Comparison of ENCODE assay signal across 30 cellular contexts in genomic region chr12:67917811-67918210, GRCh38.
"Had no signal": no experiment of that assay in that cellular context is flagged by ENCODE, and none has a peak within 500 bp of the region (broad histone marks: within the 10 kb centered on the region; RNA-seq: fewer than 3 reads in every experiment).

No MANE protein-coding gene starts in this region.

- H3K9ac ChIP-seq: parathyroid adenoma had no signal

- H3K27ac ChIP-seq: neutrophil, parathyroid adenoma, psoas muscle, right lobe of liver, sigmoid colon, spleen, suprapubic skin, testis, tibial artery, transverse colon, upper lobe of right lung, uterus had no signal

- H3K4me2 ChIP-seq: smooth muscle cell had no signal

- H2AFZ ChIP-seq: parathyroid adenoma had no signal

- H3K4me1 ChIP-seq: parathyroid adenoma, right lobe of liver, suprapubic skin, testis, tibial artery, upper lobe of right lung had no signal

- DNase-seq: naive thymus-derived CD8-positive, alpha-beta T cell; nephron progenitor cell; nucleus accumbens; posterior cingulate gyrus; psoas muscle; right cardiac atrium; right lobe of liver; sigmoid colon; spleen; stimulated activated CD4-positive, alpha-beta T cell treated with anti-CD3 and anti-CD28 coated beads, Interleukin-12 subunit alpha, Interleukin-12 subunit beta, amount 100 ng/mL, for 4 hours; stimulated activated CD4-positive, alpha-beta T cell treated with anti-CD3 and anti-CD28 coated beads, Interleukin-1b, Interleukin-23, amount 100 ng/mL, for 48 hours; stimulated activated CD4-positive, alpha-beta T cell treated with anti-CD3 and anti-CD28 coated beads, Interleukin-4, amount 100 ng/mL, for 1 hour; stimulated activated CD4-positive, alpha-beta T cell treated with anti-CD3 and anti-CD28 coated beads, Interleukin-4, amount 100 ng/mL, for 4 hours; stimulated activated CD8-positive, alpha-beta memory T cell treated with anti-CD3 and anti-CD28 coated beads, Interleukin-4, amount 100 ng/mL, for 48 hours; stimulated activated naive CD4-positive, alpha-beta T cell; stimulated activated naive CD8-positive, alpha-beta T cell treated with anti-CD3 and anti-CD28 coated beads, Interleukin-15, amount 100 ng/mL, for 72 hours; stimulated activated naive CD8-positive, alpha-beta T cell treated with anti-CD3 and anti-CD28 coated beads, Interleukin-15, Interleukin-2, amounts not matched to agents 100 U/mL and 50 U/mL, for 24 hours; substantia nigra; testis; tibial artery; transverse colon; upper lobe of right lung; uterus had no signal

- H3K36me3 ChIP-seq: neutrophil, right lobe of liver, sigmoid colon, spleen, suprapubic skin, tibial artery, transverse colon, upper lobe of right lung, uterus had no signal

- H3K79me2 ChIP-seq: parathyroid adenoma had no signal

- H3K4me3 ChIP-seq: psoas muscle, right lobe of liver, sigmoid colon, skin epidermis, smooth muscle cell, spleen, suprapubic skin, testis, tibial artery, transverse colon, upper lobe of right lung, uterus had no signal

- ATAC-seq: naive thymus-derived CD8-positive, alpha-beta T cell; natural killer cell treated with Interleukin-12 subunit alpha and Interleukin-12 subunit beta and Interleukin-15 and Interleukin-18, amount 100 ng/mL, for 72 hours; psoas muscle; right cardiac atrium; right lobe of liver; stimulated activated memory B cell treated with anti-CD40 and anti-IgM and Interleukin-4, amounts not matched to agents 10 μg/mL and 1 μg/mL and 100 μg/mL, for 72 hours; stimulated activated naive CD8-positive, alpha-beta T cell treated with anti-CD3 and anti-CD28 coated beads, Interleukin-15, amount 100 ng/mL, for 72 hours; stimulated activated naive CD8-positive, alpha-beta T cell treated with anti-CD3 and anti-CD28 coated beads, Interleukin-15, Interleukin-2, amounts not matched to agents 100 U/mL and 50 U/mL, for 24 hours; upper lobe of right lung had no signal

- H3K27me3 ChIP-seq: neutrophil, right lobe of liver, sigmoid colon, spleen, suprapubic skin, testis, tibial artery, upper lobe of right lung, uterus had no signal

- H3K9me3 ChIP-seq: neutrophil, psoas muscle, right lobe of liver, sigmoid colon, spleen, suprapubic skin, testis, tibial artery, transverse colon, upper lobe of right lung, uterus had no signal
